ENCODE assay signal across 8 cellular contexts in genomic region chr6:49550413-49551125, GRCh38. TPM values are rescaled to one million over a fixed set of nuclear protein-coding genes. Genes with fewer than 3 reads are reported as not detected.
DNase-seq lines count a peak whose midpoint lies in the region; ATAC-seq and TF ChIP-seq lines count a peak whose summit lies in the region.

C6orf141 (plus strand) TSS chr6:49550668; CDS start chr6:49550793, 125 bp downstream.

- TF ChIP-seq EP300 in SK-N-SH (IDR thresholded peaks at IDR 0.05; ENCODE audit: borderline replicate concordance in 1 of 2, low read depth in 1 of 2, low read length in 1 of 2), result no peak

- H3K9me2 ChIP-seq in SK-N-SH (no peaks in the 10 kb centered on the region), hepatocyte (replicated peaks; ENCODE audit: insufficient read depth) (no peaks in the 10 kb centered on the region)

- H4K20me1 ChIP-seq in SK-N-SH (ENCODE audit: insufficient read depth) (no peaks in the 10 kb centered on the region), hepatocyte (ENCODE audit: insufficient read depth, poor library complexity, severe bottlenecking) (no peaks in the 10 kb centered on the region)

- H3K79me2 ChIP-seq in SK-N-SH (ENCODE audit: insufficient read depth), result no peaks in the 10 kb centered on the region
- H3K79me2 ChIP-seq in hepatocyte, result no peaks in the 10 kb centered on the region

- TF ChIP-seq RAD21 in SK-N-SH (IDR thresholded peaks at IDR 0.05; ENCODE audit: low read length), result no peak

- no peak within 1 kb of the TSS for H3K4me3 ChIP-seq in SK-N-SH (ENCODE audit: low read depth in 2 of 2, low read length in 1 of 2)
- peak within 1 kb of the TSS; percentile 60 for H3K4me3 ChIP-seq in hepatocyte
- H3K4me3 ChIP-seq in skeletal muscle cell (ENCODE audit: low read depth, low read length), result peak within 1 kb of the TSS; percentile 42

- POLR2A ChIA-PET in SK-N-SH (lab: Yijun Ruan, JAX), result no interaction called here

- H3K9me3 ChIP-seq in SK-N-SH (no peaks in the 10 kb centered on the region), hepatocyte (ENCODE audit: low read depth) (no peaks in the 10 kb centered on the region)

- peak; percentile 11 for DNase-seq in SK-N-SH
- peak; percentile 78 for DNase-seq in NCI-H146 treated with DMSO at 0.1 percent for 48 hours (lab: John Stamatoyannopoulos, UW; ENCODE audit: unreplicated experiment)
- peak; percentile 30 for DNase-seq in activated naive CD4-positive, alpha-beta T cell treated with anti-CD3 and anti-CD28 coated beads, Interleukin-2, amount 50 U/mL, for 16 hours
- peak; percentile 64 for DNase-seq in hepatocyte (ENCODE audit: low spot score)
- DNase-seq in skeletal muscle cell (ENCODE audit: low read depth), result no peak
- DNase-seq in NCI-H2171 (lab: John Stamatoyannopoulos, UW), result no peak

- no peak within 1 kb of the TSS for H3K27ac ChIP-seq in SK-N-SH (ENCODE audit: low read depth in 2 of 2, low read length in 1 of 2)
- peak within 1 kb of the TSS; percentile 26 for H3K27ac ChIP-seq in hepatocyte

- ATAC-seq in SK-N-SH treated with all-trans-retinoic acid at 6 μM for 48 hours (no peak; the same call in 2 of the 3 replicates), HG02642 (IDR thresholded peaks at IDR 0.05; ENCODE audit: poor library complexity, unreplicated experiment) (peak; percentile 80)

- H2AFZ ChIP-seq in SK-N-SH (ENCODE audit: low read depth) (peak within 1 kb of the TSS; percentile 22; the same call in 1 of the 2 replicates), hepatocyte (peak within 1 kb of the TSS; percentile 79)

- H3K27me3 ChIP-seq in SK-N-SH (ENCODE audit: insufficient read depth) (peaks cover 27% of the 10 kb centered on the region), hepatocyte (peaks cover 3% of the 10 kb centered on the region)

- no peaks in the 10 kb centered on the region for H3F3A ChIP-seq in SK-N-SH (replicated peaks; ENCODE audit: insufficient read depth)

- WGBS in SK-N-SH (ENCODE audit: low lambda C conversion rate), result 9% methylated on average over 8 of the region's 48 CpGs
- WGBS in hepatocyte (ENCODE audit: low lambda C conversion rate, missing lambda C conversion rate), result 1% methylated on average over 48 of the region's 48 CpGs

- CTCF ChIA-PET in SK-N-SH (lab: Yijun Ruan, JAX), result interaction anchor here (1.3 to 4.7 kb wide), 3 partner anchors 18 to 299 kb away, joined by 3 to 24 read pairs (median 7); no protein-coding TSS in a partner anchor

- TF ChIP-seq CTCF in SK-N-SH (IDR thresholded peaks at IDR 0.05), result no peak
- no peak for TF ChIP-seq CTCF in hepatocyte (IDR thresholded peaks at IDR 0.05; ENCODE audit: poor library complexity)

- no peak within 1 kb of the TSS for H3K9ac ChIP-seq in SK-N-SH

- H3K4me1 ChIP-seq in SK-N-SH (ENCODE audit: control insufficient read depth in 1 of 2, insufficient read depth in 2 of 2, low read depth in 1 of 2, low read length in 1 of 2) (no peaks in the 10 kb centered on the region), hepatocyte (ENCODE audit: insufficient read depth) (peaks cover 3% of the 10 kb centered on the region)

- peak within 1 kb of the TSS; percentile 44; the same call in 1 of the 2 replicates for H3K4me2 ChIP-seq in SK-N-SH
- H3K4me2 ChIP-seq in hepatocyte, result peak within 1 kb of the TSS; percentile 98

- no peaks in the 10 kb centered on the region for H3K36me3 ChIP-seq in SK-N-SH (replicated peaks in 1 of 2; ENCODE audit: control insufficient read depth in 1 of 2, insufficient read depth in 2 of 2, low read length in 1 of 2)
- no peaks in the 10 kb centered on the region for H3K36me3 ChIP-seq in hepatocyte (replicated peaks; ENCODE audit: insufficient read depth, low read depth)

TF ChIP-seq in SK-N-SH, 30 proteins besides CTCF, POLR2A, EP300 and RAD21 (continues in another document):
- TF ChIP-seq RCOR1 (IDR thresholded peaks at IDR 0.05; ENCODE audit: low read length) (no peak), IRF3 (IDR thresholded peaks at IDR 0.05; ENCODE audit: low read depth, low read length) (no peak), FOXM1 (IDR thresholded peaks at IDR 0.05; ENCODE audit: low read depth) (no peak), ELF1 (IDR thresholded peaks at IDR 0.05) (no peak), RXRA (IDR thresholded peaks at IDR 0.05; ENCODE audit: borderline replicate concordance, low read depth) (no peak), NFIC (IDR thresholded peaks at IDR 0.05; ENCODE audit: borderline replicate concordance) (no peak), PBX3 (IDR thresholded peaks at IDR 0.05) (no peak), FOXJ3 (CRISPR knock-in tag; IDR thresholded peaks at IDR 0.05) (no peak), SIN3A (IDR thresholded peaks at IDR 0.05; ENCODE audit: borderline replicate concordance, low read depth, low read length) (no peak), EZH2phosphoT487 (IDR thresholded peaks at IDR 0.05; ENCODE audit: borderline replicate concordance, low read depth) (no peak)

TF ChIP-seq in SK-N-SH treated with all-trans-retinoic acid at 6 μM for 48 hours, 23 proteins besides CTCF, POLR2A, EP300 and RAD21:
- TF ChIP-seq ESRRG (CRISPR knock-in tag; IDR thresholded peaks at IDR 0.05), result no peak
- no peak for TF ChIP-seq BACH2 (CRISPR knock-in tag; IDR thresholded peaks at IDR 0.05; ENCODE audit: borderline replicate concordance)
- no peak for TF ChIP-seq ZNF70 (CRISPR knock-in tag; IDR thresholded peaks at IDR 0.05)
- no peak for TF ChIP-seq CSRNP3 (CRISPR knock-in tag; IDR thresholded peaks at IDR 0.05)
- TF ChIP-seq TCF4 (CRISPR knock-in tag; IDR thresholded peaks at IDR 0.05; ENCODE audit: borderline replicate concordance), result no peak
- TF ChIP-seq PATZ1 (CRISPR knock-in tag; IDR thresholded peaks at IDR 0.05; ENCODE audit: borderline replicate concordance), result no peak
- no peak for TF ChIP-seq ISL1 (CRISPR knock-in tag; IDR thresholded peaks at IDR 0.05)
- TF ChIP-seq TOX (CRISPR knock-in tag; IDR thresholded peaks at IDR 0.05; ENCODE audit: borderline replicate concordance), result no peak
- TF ChIP-seq ARNTL (CRISPR knock-in tag; IDR thresholded peaks at IDR 0.05; ENCODE audit: borderline replicate concordance, low read depth), result no peak
- TF ChIP-seq ZNF565 (CRISPR knock-in tag; conservative IDR thresholded peaks at IDR 0.05; ENCODE audit: low read depth), result no peak
- TF ChIP-seq RARB (CRISPR knock-in tag; IDR thresholded peaks at IDR 0.05), result no peak
- TF ChIP-seq CSDC2 (CRISPR knock-in tag; IDR thresholded peaks at IDR 0.05), result no peak
- TF ChIP-seq ZNF8 (CRISPR knock-in tag; IDR thresholded peaks at IDR 0.05), result no peak
- no peak for TF ChIP-seq GLIS3 (CRISPR knock-in tag; IDR thresholded peaks at IDR 0.05)
- TF ChIP-seq ZFP3 (CRISPR knock-in tag; IDR thresholded peaks at IDR 0.05), result no peak
- no peak for TF ChIP-seq PPARA (CRISPR knock-in tag; IDR thresholded peaks at IDR 0.05; ENCODE audit: borderline replicate concordance)

RNA-seq across cellular contexts. Expression of gene C6orf141, which starts in this region (rescaled TPM):
- polyA plus RNA-seq in SK-N-SH (2012; rRNA removed), result not detected in 2 replicates
- not detected in 2 replicates for polyA plus RNA-seq in SK-N-SH (2012; cell fraction: cytosol; rRNA removed)
- polyA plus RNA-seq in SK-N-SH (2012; cell fraction: nucleus; rRNA removed), result 0.06 TPM in 1 of 2 replicates, not detected in the other
- total RNA-seq in hepatocyte, result 1.7 and 2.9 TPM in 2 replicates
- 4.2 and 4.5 TPM in 2 replicates for polyA plus RNA-seq in hepatocyte

Comparison
In these comparisons a context has a peak if more than half of its experiments do, and no peak if none do; other contexts are left out.
1. Peak in DNase-seq and H3K4me2 ChIP-seq in SK-N-SH; RNA of the gene not detected or under 1 TPM.
2. DNase-seq: peak in NCI-H146 treated with DMSO at 0.1 percent for 48 hours (single experiment), activated naive CD4-positive, alpha-beta T cell treated with anti-CD3 and anti-CD28 coated beads, Interleukin-2, amount 50 U/mL, for 16 hours (single experiment) and hepatocyte (single experiment); none in skeletal muscle cell (single experiment) and NCI-H2171 (single experiment).
3. H3K4me3 ChIP-seq: peak in hepatocyte (single experiment) and skeletal muscle cell (single experiment); none in SK-N-SH (0 of 2).